Comparison of ENCODE assay signal across 8 cellular contexts in genomic region chr12:12890492-12890814, GRCh38. TPM values are rescaled to one million over a fixed set of nuclear protein-coding genes. Genes with fewer than 3 reads are reported as not detected.
DNase-seq lines count a peak whose midpoint lies in the region; ATAC-seq and TF ChIP-seq lines count a peak whose summit lies in the region.

No MANE protein-coding gene starts in this region.

- H3K9ac ChIP-seq in skeletal muscle satellite cell (ENCODE audit: low read depth, low read length) = peak overlapping the region; percentile 93

- peaks cover 0 to 18% of the 10 kb centered on the region in 2 donors for H3K4me1 ChIP-seq in right atrium auricular region
- peaks cover 26% of the 10 kb centered on the region for H3K4me1 ChIP-seq in skeletal muscle satellite cell (ENCODE audit: control insufficient read depth, insufficient read depth, low read length)

- peak overlapping the region; percentile 97 for H3K27ac Mint-ChIP-seq in HFFc6
- H3K27ac Mint-ChIP-seq in activated CD4-positive, alpha-beta memory T cell treated with anti-CD3 and anti-CD28 coated beads, Interleukin-2, amount 10 ng/mL, durations not matched to agents 7 days and 5 days = no peak overlapping the region

- DNase-seq in HFFc6 (no peak), right atrium auricular region (ENCODE audit: low spot score) (no peak), RKO (ENCODE audit: low spot score) (no peak), mesenteric fat pad (ENCODE audit: low spot score) (no peak)
- no peak for DNase-seq in activated CD4-positive, alpha-beta memory T cell treated with anti-CD3 and anti-CD28 coated beads, Interleukin-2, amount 10 ng/mL, durations not matched to agents 7 days and 5 days
- no peak for DNase-seq in activated effector memory CD4-positive, alpha-beta T cell treated with anti-CD3 and anti-CD28 coated beads, Interleukin-2, amount 50 U/mL, for 16 hours

- peak overlapping the region; percentile 36 to 53 for H3K4me3 ChIP-seq in right atrium auricular region
- peak overlapping the region; percentile 70 for H3K4me3 ChIP-seq in skeletal muscle satellite cell (ENCODE audit: low read length)

- H3K36me3 ChIP-seq in right atrium auricular region (no peaks in the 10 kb centered on the region), skeletal muscle satellite cell (ENCODE audit: insufficient read depth, low read length) (no peaks in the 10 kb centered on the region)

- H3K9me3 ChIP-seq in right atrium auricular region = no peaks in the 10 kb centered on the region
- no peaks in the 10 kb centered on the region for H3K9me3 ChIP-seq in skeletal muscle satellite cell (replicated peaks; ENCODE audit: low read length)

- peak overlapping the region; percentile 94 for H3K4me3 Mint-ChIP-seq in HFFc6
- peak overlapping the region; percentile 66 for H3K4me3 Mint-ChIP-seq in activated CD4-positive, alpha-beta memory T cell treated with anti-CD3 and anti-CD28 coated beads, Interleukin-2, amount 10 ng/mL, durations not matched to agents 7 days and 5 days

- H3K27me3 ChIP-seq in right atrium auricular region (no peaks in the 10 kb centered on the region), skeletal muscle satellite cell (ENCODE audit: control insufficient read depth, insufficient read depth, low read length) (no peaks in the 10 kb centered on the region)

- H3K36me3 Mint-ChIP-seq in HFFc6 (ENCODE audit: low read depth) = peaks cover 49% of the 10 kb centered on the region
- no peaks in the 10 kb centered on the region for H3K36me3 Mint-ChIP-seq in activated CD4-positive, alpha-beta memory T cell treated with anti-CD3 and anti-CD28 coated beads, Interleukin-2, amount 10 ng/mL, durations not matched to agents 7 days and 5 days (ENCODE audit: low read depth)

- POLR2A ChIA-PET in activated CD4-positive, alpha-beta memory T cell treated with anti-CD3 and anti-CD28 coated beads, Interleukin-2, amount 10 ng/mL, durations not matched to agents 7 days and 5 days (lab: Charles Lee) = no interaction called here

- peak overlapping the region; percentile 90 for H3K4me2 ChIP-seq in skeletal muscle satellite cell (ENCODE audit: low read length)

- H3K4me1 Mint-ChIP-seq in HFFc6 (ENCODE audit: low read depth) = peaks cover 68% of the 10 kb centered on the region
- H3K4me1 Mint-ChIP-seq in activated CD4-positive, alpha-beta memory T cell treated with anti-CD3 and anti-CD28 coated beads, Interleukin-2, amount 10 ng/mL, durations not matched to agents 7 days and 5 days = peaks cover 13% of the 10 kb centered on the region

- no peak for ATAC-seq in HG03135 (IDR thresholded peaks at IDR 0.05; ENCODE audit: unreplicated experiment)

- peak overlapping the region; percentile 62 to 70 for H3K27ac ChIP-seq in right atrium auricular region

- CTCF ChIA-PET in activated CD4-positive, alpha-beta memory T cell treated with anti-CD3 and anti-CD28 coated beads, Interleukin-2, amount 10 ng/mL, durations not matched to agents 7 days and 5 days (lab: Charles Lee) = interaction anchor here (0.7 to 2.0 kb wide), 8 partner anchors 9 to 365 kb away, joined by 3 to 10 read pairs (median 4); no protein-coding TSS in a partner anchor

- H3K9me3 Mint-ChIP-seq in HFFc6 = no peaks in the 10 kb centered on the region
- H3K9me3 Mint-ChIP-seq in activated CD4-positive, alpha-beta memory T cell treated with anti-CD3 and anti-CD28 coated beads, Interleukin-2, amount 10 ng/mL, durations not matched to agents 7 days and 5 days = no peaks in the 10 kb centered on the region

- TF ChIP-seq CTCF in HFFc6 (IDR thresholded peaks at IDR 0.05) (no peak), right atrium auricular region (IDR thresholded peaks at IDR 0.05) (peak in 1 of 2 donors; percentile 29)

- peaks cover 12% of the 10 kb centered on the region for H3K27me3 Mint-ChIP-seq in HFFc6 (ENCODE audit: insufficient read depth)
- H3K27me3 Mint-ChIP-seq in activated CD4-positive, alpha-beta memory T cell treated with anti-CD3 and anti-CD28 coated beads, Interleukin-2, amount 10 ng/mL, durations not matched to agents 7 days and 5 days = peaks cover 57% of the 10 kb centered on the region

RNA-seq across cellular contexts. Expression of gene GPRC5A, which starts 0.9 kb away (rescaled TPM):
- 100 to 1,000 TPM; 206 to 371 (median 280) TPM for total RNA-seq in HFFc6 (2021; fragmentation: NEBNext Ultra II Directional; extraction: Animal tissue kit (Norgen Biotek cat#: 25700))
- total RNA-seq in activated CD4-positive, alpha-beta memory T cell treated with anti-CD3 and anti-CD28 coated beads, Interleukin-2, amount 10 ng/mL, durations not matched to agents 7 days and 5 days = under 1 TPM; 0.03 to 0.05 TPM
- total RNA-seq in right atrium auricular region = 10 to 100 TPM; 10.1 to 14.3 TPM
- 11.4 and 12.7 TPM in 2 replicates for total RNA-seq in skeletal muscle satellite cell (2012; rRNA removed)
- 41.5 TPM for total RNA-seq in mesenteric fat pad

Comparison
In these comparisons a context has a peak if more than half of its experiments do, and no peak if none do; other contexts are left out.
1. RNA of gene GPRC5A, which starts 0.9 kb away (total RNA-seq): 206 to 371 TPM in HFFc6, 41.5 TPM in mesenteric fat pad (single experiment) and 10.1 to 14.3 TPM in right atrium auricular region; 0.03 to 0.05 TPM in activated CD4-positive, alpha-beta memory T cell treated with anti-CD3 and anti-CD28 coated beads, Interleukin-2, amount 10 ng/mL, durations not matched to agents 7 days and 5 days; every median in the first group is over 10 times any median in the second.